ENCODE assay signal across 7 cellular contexts in the genomic region with DNA sequence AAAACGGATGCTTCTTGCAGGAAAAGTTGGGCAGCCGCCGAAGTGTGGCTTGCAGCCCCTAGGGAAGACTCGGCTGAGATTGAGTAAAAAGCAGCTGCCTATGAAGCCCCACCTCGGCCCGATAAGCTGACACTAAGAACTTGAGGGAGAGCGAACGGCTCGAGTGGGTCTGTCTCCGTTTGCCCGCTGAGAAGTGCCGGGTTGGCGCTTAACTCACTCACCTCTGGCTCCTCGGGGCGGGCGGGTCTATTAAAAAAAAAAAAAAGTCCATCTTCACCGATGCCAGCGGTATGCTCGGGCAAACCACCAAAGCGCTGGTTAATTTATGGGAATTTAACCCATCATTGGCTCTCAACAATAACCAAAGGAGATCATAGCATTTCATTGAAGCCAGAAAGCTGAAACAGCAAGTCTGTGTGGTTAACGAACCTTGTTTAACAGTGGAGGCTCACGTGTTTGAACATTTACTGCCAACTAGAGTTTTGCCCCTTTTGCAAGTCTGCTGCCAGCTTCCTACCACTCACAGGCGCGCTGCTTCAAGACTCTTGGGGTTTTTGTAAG. TPM values are rescaled to one million over a fixed set of nuclear protein-coding genes. Genes with fewer than 3 reads are reported as not detected.
DNase-seq lines count a peak whose midpoint lies in the region; ATAC-seq and TF ChIP-seq lines count a peak whose summit lies in the region.

No MANE protein-coding gene starts in this region.

- H3K27me3 ChIP-seq in stomach = no peaks in the 10 kb centered on the region

- peak overlapping the region; percentile 73 for H3K4me3 ChIP-seq in epithelial cell of esophagus (ENCODE audit: low read length)
- peak overlapping the region; percentile 59 for H3K4me3 ChIP-seq in mucosa of descending colon
- H3K4me3 ChIP-seq in stomach = peak overlapping the region; percentile 61 to 93 (median 85)

- H3K36me3 Mint-ChIP-seq in activated CD4-positive, alpha-beta memory T cell treated with anti-CD3 and anti-CD28 coated beads for 36 hours = peaks cover 3% of the 10 kb centered on the region

- H3K9me3 ChIP-seq in mucosa of descending colon = no peaks in the 10 kb centered on the region
- H3K9me3 ChIP-seq in stomach = no peaks in the 10 kb centered on the region

- H3K4me1 ChIP-seq in mucosa of descending colon (ENCODE audit: low read depth) = peaks cover 19% of the 10 kb centered on the region
- peaks cover 36 to 69% (median 50%) of the 10 kb centered on the region in 4 donors for H3K4me1 ChIP-seq in stomach

- peak overlapping the region; percentile 74 for H3K27ac Mint-ChIP-seq in activated CD4-positive, alpha-beta memory T cell treated with anti-CD3 and anti-CD28 coated beads for 36 hours

- peak overlapping the region; percentile 85 for H3K4me3 Mint-ChIP-seq in activated CD4-positive, alpha-beta memory T cell treated with anti-CD3 and anti-CD28 coated beads for 36 hours

- TF ChIP-seq POLR2A in stomach (IDR thresholded peaks at IDR 0.05) = no peak

- TF ChIP-seq EP300 in stomach (IDR thresholded peaks at IDR 0.05) = no peak

- no peaks in the 10 kb centered on the region for H3K36me3 ChIP-seq in mucosa of descending colon (ENCODE audit: low read depth)
- H3K36me3 ChIP-seq in stomach = no peaks in the 10 kb centered on the region

- POLR2A ChIA-PET in activated CD4-positive, alpha-beta memory T cell treated with anti-CD3 and anti-CD28 coated beads for 36 hours (lab: Charles Lee) = interaction anchor here (0.9 to 5.4 kb wide), 3 partner anchors 21 to 99 kb away, joined by 3 to 44 read pairs (median 8); partner anchors contain the start of genes CHTF8 and UTP4

- intact Hi-C loops in activated CD4-positive, alpha-beta memory T cell treated with anti-CD3 and anti-CD28 coated beads for 36 hours (cut with micrococcal nuclease) = loop anchor here (1.0 to 2.0 kb wide), 2 partner anchors 22 to 123 kb away; partner anchors contain the start of gene VPS4A
- intact Hi-C loops in mucosa of descending colon (cut with DNase I, micrococcal nuclease) = no loop called here
- intact Hi-C loops in stomach (cut with DNase I; ENCODE audit: low total_unique reads) = no loop called here

- in situ Hi-C loops in GM13977 (cut with MboI; ENCODE audit: low pct_unique_long_range_greater_than_20kb, low sequenced_read_pairs, unreplicated experiment) = no loop called here

- DNase-seq in GM13977 (ENCODE audit: low spot score) = peak; percentile 55
- DNase-seq in NCI-H1105 (lab: John Stamatoyannopoulos, UW) = peak; percentile 9
- DNase-seq in activated CD4-positive, alpha-beta memory T cell treated with anti-CD3 and anti-CD28 coated beads for 36 hours = peak; percentile 53
- peak; percentile 46 for DNase-seq in epithelial cell of esophagus (ENCODE audit: low read depth)
- DNase-seq in mucosa of descending colon = peak in 2 of 3 donors; percentile 50 to 61
- DNase-seq in stomach = peak; percentile 43

- WGBS in stomach, 5 donors = 0 to 2% (median 0%) methylated on average over 22 to 24 of the region's 24 CpGs

- peak; percentile 40 for ATAC-seq in mucosa of descending colon
- no peak for ATAC-seq in GM19395 (IDR thresholded peaks at IDR 0.05; ENCODE audit: unreplicated experiment)

- CTCF ChIA-PET in activated CD4-positive, alpha-beta memory T cell treated with anti-CD3 and anti-CD28 coated beads for 36 hours (lab: Charles Lee) = interaction anchor here (0.8 to 1.2 kb wide), 5 partner anchors 38 to 667 kb away, joined by 3 to 5 read pairs (median 4); no protein-coding TSS in a partner anchor

- TF ChIP-seq CTCF in GM13977 (IDR thresholded peaks at IDR 0.05; ENCODE audit: extremely low read depth, insufficient read depth, missing control alignments) = no peak
- no peak for TF ChIP-seq CTCF in epithelial cell of esophagus (IDR thresholded peaks at IDR 0.05; ENCODE audit: insufficient read depth, low read depth, low read length, missing control alignments)
- TF ChIP-seq CTCF in mucosa of descending colon (IDR thresholded peaks at IDR 0.05) = no peak
- TF ChIP-seq CTCF in stomach (IDR thresholded peaks at IDR 0.05) = no peak

- no peaks in the 10 kb centered on the region for H3K27me3 Mint-ChIP-seq in activated CD4-positive, alpha-beta memory T cell treated with anti-CD3 and anti-CD28 coated beads for 36 hours

- H3K4me1 Mint-ChIP-seq in activated CD4-positive, alpha-beta memory T cell treated with anti-CD3 and anti-CD28 coated beads for 36 hours (ENCODE audit: low read depth) = peaks cover 62% of the 10 kb centered on the region

- no peaks in the 10 kb centered on the region for H3K9me3 Mint-ChIP-seq in activated CD4-positive, alpha-beta memory T cell treated with anti-CD3 and anti-CD28 coated beads for 36 hours

- H3K27ac ChIP-seq in stomach = peak overlapping the region; percentile 93 to 99 (median 94)

RNA-seq across cellular contexts. Expression of gene SNTB2, which starts 1.0 kb away (rescaled TPM):
- 10 to 100 TPM; 19.8 to 20.1 TPM for total RNA-seq in activated CD4-positive, alpha-beta memory T cell treated with anti-CD3 and anti-CD28 coated beads for 36 hours
- total RNA-seq in mucosa of descending colon = 10 to 100 TPM; 28.7 to 50.9 (median 34.0) TPM
- total RNA-seq in stomach = 10 to 100 TPM; 11.6 to 74.4 (median 45.5) TPM
- polyA plus RNA-seq in stomach = 1 to 10 TPM; 4.0 to 6.4 (median 4.2) TPM

RNA-seq across cellular contexts. Expression of gene UTP4, which starts 55.5 kb away (rescaled TPM):
- 100 to 1,000 TPM; 104 to 106 TPM for total RNA-seq in activated CD4-positive, alpha-beta memory T cell treated with anti-CD3 and anti-CD28 coated beads for 36 hours
- 10 to 100 TPM; 18.6 to 33.2 (median 24.6) TPM for total RNA-seq in mucosa of descending colon
- 10 to 100 TPM in 4 of 5 donors, 1 to 10 TPM in 1; 8.1 to 68.8 (median 32.0) TPM for total RNA-seq in stomach
- 10 to 100 TPM; 18.7 to 33.1 (median 23.1) TPM for polyA plus RNA-seq in stomach

RNA-seq across cellular contexts. Expression of gene CHTF8, which starts 55.6 kb away (rescaled TPM):
- total RNA-seq in activated CD4-positive, alpha-beta memory T cell treated with anti-CD3 and anti-CD28 coated beads for 36 hours = 100 to 1,000 TPM; 120 to 132 TPM
- total RNA-seq in mucosa of descending colon (100 to 1,000 TPM in 1 of 3 donors, 10 to 100 TPM in 2; 88.5 to 107 (median 94.5) TPM), stomach (10 to 100 TPM; 12.3 to 52.7 (median 33.0) TPM)
- 10 to 100 TPM; 60.1 to 83.2 (median 64.8) TPM for polyA plus RNA-seq in stomach
